Comparison of ENCODE assay signal across 8 cellular contexts in the genomic region with DNA sequence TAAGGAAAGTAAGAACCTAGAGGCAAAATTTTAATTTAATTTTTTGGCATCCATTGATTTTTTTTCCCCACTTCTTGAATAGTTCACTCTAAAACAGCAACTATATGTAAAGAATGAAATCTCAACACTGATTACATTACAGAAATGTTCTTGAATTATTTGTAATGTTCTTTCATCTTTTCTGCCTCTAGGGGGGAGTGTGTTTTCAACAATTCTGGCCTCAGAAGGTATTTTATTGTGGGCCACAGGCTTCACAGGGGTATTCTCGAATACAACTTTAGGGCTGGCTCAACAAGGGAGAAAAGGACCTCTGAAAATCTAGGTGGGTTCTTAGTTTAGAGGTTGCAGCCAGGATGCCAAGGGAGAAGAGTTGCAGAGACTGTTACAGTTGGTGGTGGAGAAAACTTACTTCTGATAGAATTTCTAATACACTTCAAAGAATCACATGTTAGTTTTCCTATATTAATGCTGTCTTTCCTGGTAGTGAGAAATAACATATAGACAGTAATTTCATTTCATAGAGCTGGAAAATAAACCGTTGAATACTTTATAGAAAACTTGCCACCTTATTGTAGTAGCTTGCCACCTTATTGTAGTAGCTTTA. TPM values are rescaled to one million over a fixed set of nuclear protein-coding genes. Genes with fewer than 3 reads are reported as not detected.
DNase-seq lines count a peak whose midpoint lies in the region; ATAC-seq and TF ChIP-seq lines count a peak whose summit lies in the region.

No MANE protein-coding gene starts in this region.

- peaks cover 60% of the 10 kb centered on the region for H3K27me3 Mint-ChIP-seq in CD4-positive, alpha-beta T cell

- H2AFZ ChIP-seq in OCI-LY1 (ENCODE audit: low read length), result no peak overlapping the region

- TF ChIP-seq POLR2A in erythroblast (IDR thresholded peaks at IDR 0.05; ENCODE audit: low read length) (no peak), testis (IDR thresholded peaks at IDR 0.05) (no peak)

- no peak overlapping the region for H3K4me3 Mint-ChIP-seq in CD4-positive, alpha-beta T cell

- H3K36me3 ChIP-seq in OCI-LY1 (ENCODE audit: insufficient read depth, low read length) (no peaks in the 10 kb centered on the region), testis (ENCODE audit: low read depth, missing control alignments) (no peaks in the 10 kb centered on the region)

- no peak overlapping the region for H3K4me2 ChIP-seq in OCI-LY1 (ENCODE audit: low read length)

- H3K9me3 ChIP-seq in OCI-LY1 (ENCODE audit: low read length), result no peaks in the 10 kb centered on the region
- H3K9me3 ChIP-seq in testis, result no peaks in the 10 kb centered on the region
- peaks cover 5% of the 10 kb centered on the region for H3K9me3 ChIP-seq in CD4-positive, alpha-beta T cell (ENCODE audit: control insufficient read depth, low read length)

- POLR2A ChIA-PET in CD4-positive, alpha-beta T cell (lab: Charles Lee), result no interaction called here

- DNase-seq in NCI-H82 (lab: John Stamatoyannopoulos, UW), result peak; percentile 19
- no peak for DNase-seq in NCI-H82 treated with DMSO at 0.1 percent for 48 hours (lab: John Stamatoyannopoulos, UW; ENCODE audit: unreplicated experiment)
- peak; percentile 13 to 14 for DNase-seq in erythroblast (lab: John Stamatoyannopoulos, UW)
- DNase-seq in testis, result no peak
- DNase-seq in CD4-positive, alpha-beta T cell, result no peak
- DNase-seq in effector CD8-positive, alpha-beta T cell (lab: John Stamatoyannopoulos, UW), result no peak

- CTCF ChIA-PET in CD4-positive, alpha-beta T cell (lab: Charles Lee), result no interaction called here

- no peaks in the 10 kb centered on the region for H3K79me2 ChIP-seq in OCI-LY1 (ENCODE audit: insufficient read depth, low read length)

- no peaks in the 10 kb centered on the region for H3F3A ChIP-seq in OCI-LY1 (ENCODE audit: insufficient read depth, low read length)

- H3K27me3 ChIP-seq in OCI-LY1 (ENCODE audit: insufficient read depth, low read length) (no peaks in the 10 kb centered on the region), testis (no peaks in the 10 kb centered on the region)
- peaks cover 36% of the 10 kb centered on the region for H3K27me3 ChIP-seq in CD4-positive, alpha-beta T cell (ENCODE audit: control insufficient read depth, insufficient read depth, low read length)

- no peak overlapping the region for H3K27ac ChIP-seq in OCI-LY1 (ENCODE audit: low read depth, low read length, poor library complexity, severe bottlenecking)
- H3K27ac ChIP-seq in testis, result no peak overlapping the region
- no peak overlapping the region for H3K27ac ChIP-seq in CD4-positive, alpha-beta T cell (ENCODE audit: low read depth, low read length)

- H3K9me3 Mint-ChIP-seq in CD4-positive, alpha-beta T cell, result no peaks in the 10 kb centered on the region

- intact Hi-C loops in testis (cut with DNase I; ENCODE audit: low total_unique reads), result no loop called here
- intact Hi-C loops in CD4-positive, alpha-beta T cell (cut with DNase I, micrococcal nuclease), result no loop called here

- 41 to 43% methylated on average over 2 of the region's 2 CpGs for WGBS in testis, 2 donors

- no peak overlapping the region for H3K4me3 ChIP-seq in OCI-LY1 (ENCODE audit: low read depth, low read length, poor library complexity, severe bottlenecking)
- H3K4me3 ChIP-seq in testis, result no peak overlapping the region

- TF ChIP-seq CTCF in OCI-LY1 (IDR thresholded peaks at IDR 0.05; ENCODE audit: low read length) (peak; percentile 62), testis (IDR thresholded peaks at IDR 0.05) (peak; percentile 36 to 63 (median 48))
- no peak for TF ChIP-seq CTCF in CD4-positive, alpha-beta T cell (IDR thresholded peaks at IDR 0.05)

- H3K4me1 ChIP-seq in OCI-LY1 (ENCODE audit: insufficient read depth, low read length, severe bottlenecking), result no peaks in the 10 kb centered on the region
- no peaks in the 10 kb centered on the region for H3K4me1 ChIP-seq in testis

- H3K27ac Mint-ChIP-seq in CD4-positive, alpha-beta T cell, result no peak overlapping the region

- no peaks in the 10 kb centered on the region for H3K9me2 ChIP-seq in OCI-LY1 (ENCODE audit: low read depth, low read length)

- H3K9ac ChIP-seq in OCI-LY1 (ENCODE audit: low read length), result no peak overlapping the region

- H3K4me1 Mint-ChIP-seq in CD4-positive, alpha-beta T cell (ENCODE audit: low read depth), result peaks cover 20% of the 10 kb centered on the region

- ATAC-seq in CD4-positive, alpha-beta T cell (ENCODE audit: poor library complexity), result no peak
- no peak for ATAC-seq in GM19463 (IDR thresholded peaks at IDR 0.05; ENCODE audit: unreplicated experiment)

- H3K36me3 Mint-ChIP-seq in CD4-positive, alpha-beta T cell (ENCODE audit: low read depth), result no peaks in the 10 kb centered on the region

- H4K20me1 ChIP-seq in OCI-LY1 (ENCODE audit: insufficient read depth, low read length), result no peaks in the 10 kb centered on the region

RNA-seq across cellular contexts. Expression of gene NPR3, which starts 3.6 kb away (rescaled TPM):
- total RNA-seq in testis, result 1 to 10 TPM; 2.8 to 3.2 TPM
- polyA plus RNA-seq in testis (ENCODE audit: insufficient read depth, low read depth, low replicate concordance), result 3.9 TPM
- not detected for total RNA-seq in CD4-positive, alpha-beta T cell

Comparison
In these comparisons a context has a peak if more than half of its experiments do, and no peak if none do; other contexts are left out.
1. DNase-seq: peak in NCI-H82 (single experiment) and erythroblast (2 of 2); none in NCI-H82 treated with DMSO at 0.1 percent for 48 hours (single experiment), testis (single experiment), CD4-positive, alpha-beta T cell (0 of 10) and effector CD8-positive, alpha-beta T cell (single experiment).